In genomic region chr11:117026593-117027330, GRCh38 we compare ENCODE assay signal across 11 cellular contexts.
DNase-seq lines count a peak whose midpoint lies in the region; ATAC-seq and TF ChIP-seq lines count a peak whose summit lies in the region.
"Had no signal": no experiment of that assay in that cellular context is flagged by ENCODE, and none has a peak within 500 bp of the region (broad histone marks: within the 10 kb centered on the region; RNA-seq: fewer than 3 reads in every experiment).

No MANE protein-coding gene starts in this region.

- no peak for TF ChIP-seq CTCF in HFFc6 (IDR thresholded peaks at IDR 0.05)

- no peaks in the 10 kb centered on the region for H3K27me3 Mint-ChIP-seq in HFFc6 (ENCODE audit: insufficient read depth)
- no peaks in the 10 kb centered on the region for H3K27me3 Mint-ChIP-seq in activated naive CD8-positive, alpha-beta T cell treated with anti-CD3 and anti-CD28 coated beads for 36 hours

- peak overlapping the region; percentile 67 for H3K4me3 Mint-ChIP-seq in HFFc6
- peak overlapping the region; percentile 23 for H3K4me3 Mint-ChIP-seq in activated naive CD8-positive, alpha-beta T cell treated with anti-CD3 and anti-CD28 coated beads for 36 hours

- H3K9me3 Mint-ChIP-seq in HFFc6: no peaks in the 10 kb centered on the region
- peaks cover 1% of the 10 kb centered on the region for H3K9me3 Mint-ChIP-seq in activated naive CD8-positive, alpha-beta T cell treated with anti-CD3 and anti-CD28 coated beads for 36 hours

- peak; percentile 42 for ATAC-seq in left lobe of liver
- no peak for ATAC-seq in HG03520 (IDR thresholded peaks at IDR 0.05; ENCODE audit: unreplicated experiment)
- no peak for ATAC-seq in HG03342 (IDR thresholded peaks at IDR 0.05; ENCODE audit: unreplicated experiment)

- peak; percentile 40 for DNase-seq in AG08395 (ENCODE audit: low spot score)
- DNase-seq in HFFc6: peak; percentile 84
- no peak for DNase-seq in activated naive CD8-positive, alpha-beta T cell treated with anti-CD3 and anti-CD28 coated beads for 36 hours
- no peak for DNase-seq in left lobe of liver (ENCODE audit: low spot score)
- no peak for DNase-seq in posterior cingulate gyrus
- no peak for DNase-seq in NCI-H1092 (lab: John Stamatoyannopoulos, UW)
- DNase-seq: DND-41; heart left ventricle; stimulated activated naive CD4-positive, alpha-beta T cell treated with Interleukin-2 at 50 U/mL for 16 hours had no signal

- intact Hi-C loops in posterior cingulate gyrus (cut with DNase I): no loop called here

- H3K36me3 Mint-ChIP-seq in HFFc6 (ENCODE audit: low read depth): no peaks in the 10 kb centered on the region
- H3K36me3 Mint-ChIP-seq in activated naive CD8-positive, alpha-beta T cell treated with anti-CD3 and anti-CD28 coated beads for 36 hours: peaks cover 15% of the 10 kb centered on the region

- peak overlapping the region; percentile 68 for H3K27ac Mint-ChIP-seq in HFFc6
- H3K27ac Mint-ChIP-seq in activated naive CD8-positive, alpha-beta T cell treated with anti-CD3 and anti-CD28 coated beads for 36 hours: peak overlapping the region; percentile 88

- peaks cover 49% of the 10 kb centered on the region for H3K4me1 Mint-ChIP-seq in HFFc6 (ENCODE audit: low read depth)
- H3K4me1 Mint-ChIP-seq in activated naive CD8-positive, alpha-beta T cell treated with anti-CD3 and anti-CD28 coated beads for 36 hours: peaks cover 60% of the 10 kb centered on the region

Comparison
In these comparisons a context has a peak if more than half of its experiments do, and no peak if none do; other contexts are left out.
1. DNase-seq: peak in AG08395 (single experiment) and HFFc6 (single experiment); none in activated naive CD8-positive, alpha-beta T cell treated with anti-CD3 and anti-CD28 coated beads for 36 hours (single experiment), left lobe of liver (single experiment), posterior cingulate gyrus (0 of 10) and NCI-H1092 (single experiment).